In genomic region chr15:72201346-72202029, GRCh38 we compare ENCODE assay signal across 10 cellular contexts. TPM values are rescaled to one million over a fixed set of nuclear protein-coding genes. Genes with fewer than 3 reads are reported as not detected.
DNase-seq lines count a peak whose midpoint lies in the region; ATAC-seq and TF ChIP-seq lines count a peak whose summit lies in the region.
"Had no signal": no experiment of that assay in that cellular context is flagged by ENCODE, and none has a peak within 500 bp of the region (broad histone marks: within the 10 kb centered on the region; RNA-seq: fewer than 3 reads in every experiment).

No MANE protein-coding gene starts in this region.

- H3K36me3 Mint-ChIP-seq in activated CD8-positive, alpha-beta memory T cell treated with anti-CD3 and anti-CD28 coated beads, Interleukin-2, amount 10 ng/mL, durations not matched to agents 7 days and 5 days: peaks cover 78% of the 10 kb centered on the region
- H3K36me3 Mint-ChIP-seq in stimulated activated effector memory CD8-positive, alpha-beta T cell treated with anti-CD3 and anti-CD28 coated beads, Interleukin-12 subunit alpha, Interleukin-12 subunit beta, amount 100 ng/mL, for 72 hours: peaks cover 100% of the 10 kb centered on the region

- H3K4me3 ChIP-seq in Panc1 (ENCODE audit: low read depth in 2 of 2, low read length in 2 of 2) (no peak overlapping the region), esophagus squamous epithelium (no peak overlapping the region), sigmoid colon (no peak overlapping the region)

- no peak for TF ChIP-seq EP300 in sigmoid colon (IDR thresholded peaks at IDR 0.05)

- CTCF ChIA-PET in activated CD8-positive, alpha-beta memory T cell treated with anti-CD3 and anti-CD28 coated beads, Interleukin-2, amount 10 ng/mL, durations not matched to agents 7 days and 5 days (lab: Charles Lee): interaction anchor here (0.6 to 4.4 kb wide), 7 partner anchors 15 to 242 kb away, joined by 3 to 37 read pairs (median 3); no protein-coding TSS in a partner anchor
- CTCF ChIA-PET in Panc1 (lab: Charles Lee): interaction anchor here (1.0 kb wide), 2 partner anchors 9 to 25 kb away, joined by 3 to 4 read pairs; no protein-coding TSS in a partner anchor

- TF ChIP-seq POLR2A in esophagus squamous epithelium (IDR thresholded peaks at IDR 0.05) (no peak), sigmoid colon (IDR thresholded peaks at IDR 0.05) (no peak)

- peak overlapping the region; percentile 42; the same call in 1 of the 2 replicates for H3K27ac ChIP-seq in Panc1 (ENCODE audit: low read length)
- H3K27ac ChIP-seq in esophagus squamous epithelium: peak overlapping the region; percentile 3 to 79 (median 66)
- H3K27ac ChIP-seq in sigmoid colon: no peak overlapping the region

- no peaks in the 10 kb centered on the region for H3K9me3 Mint-ChIP-seq in activated CD8-positive, alpha-beta memory T cell treated with anti-CD3 and anti-CD28 coated beads, Interleukin-2, amount 10 ng/mL, durations not matched to agents 7 days and 5 days (ENCODE audit: low read depth)
- no peaks in the 10 kb centered on the region for H3K9me3 Mint-ChIP-seq in stimulated activated effector memory CD8-positive, alpha-beta T cell treated with anti-CD3 and anti-CD28 coated beads, Interleukin-12 subunit alpha, Interleukin-12 subunit beta, amount 100 ng/mL, for 72 hours

- TF ChIP-seq CTCF in Panc1 (IDR thresholded peaks at IDR 0.05): no peak
- TF ChIP-seq CTCF in esophagus squamous epithelium (IDR thresholded peaks at IDR 0.05): no peak
- TF ChIP-seq CTCF in sigmoid colon (IDR thresholded peaks at IDR 0.05): no peak

- intact Hi-C loops in Panc1 (cut with micrococcal nuclease; ENCODE audit: unreplicated experiment) (no loop called here), esophagus squamous epithelium (cut with DNase I) (no loop called here), sigmoid colon (cut with DNase I) (loop anchor here (2.0 kb wide), 1 partner anchor 29 kb away; the partner anchor contains the start of gene PKM)

- no peaks in the 10 kb centered on the region for H3K27me3 ChIP-seq in Panc1 (ENCODE audit: control insufficient read depth, insufficient read depth, low read length)
- H3K27me3 ChIP-seq in esophagus squamous epithelium: peaks cover 0 to 10% (median 0%) of the 10 kb centered on the region in 4 donors
- H3K27me3 ChIP-seq in sigmoid colon: peaks cover 0 to 18% (median 7%) of the 10 kb centered on the region in 3 donors

- peak; percentile 41 for DNase-seq in activated CD8-positive, alpha-beta memory T cell treated with anti-CD3 and anti-CD28 coated beads, Interleukin-2, amount 50 U/mL, for 48 hours
- DNase-seq in activated CD8-positive, alpha-beta memory T cell treated with anti-CD3 and anti-CD28 coated beads, Interleukin-2, amount 10 ng/mL, durations not matched to agents 7 days and 5 days: no peak
- DNase-seq in Panc1 (ENCODE audit: low read depth, low spot score) (no peak), esophagus squamous epithelium (lab: John Stamatoyannopoulos, UW) (no peak), sigmoid colon (no peak)
- DNase-seq in stimulated activated effector memory CD8-positive, alpha-beta T cell treated with anti-CD3 and anti-CD28 coated beads, Interleukin-12 subunit alpha, Interleukin-12 subunit beta, amount 100 ng/mL, for 72 hours (ENCODE audit: low spot score in 2 of 2): no peak
- DNase-seq: DMS153, T1000 had no signal

- H3K9me3 ChIP-seq in Panc1 (ENCODE audit: control insufficient read depth, insufficient read depth, low read depth, low read length) (no peaks in the 10 kb centered on the region), esophagus squamous epithelium (no peaks in the 10 kb centered on the region), sigmoid colon (no peaks in the 10 kb centered on the region)

- WGBS in esophagus squamous epithelium, 2 donors: 80% methylated on average over 2 of the region's 3 CpGs; no CpG with 5 or more reads in 1 of the 2 donors
- WGBS in sigmoid colon, 2 donors: 66 to 81% methylated on average over 3 of the region's 3 CpGs

- BruUV-seq in Panc1 (replicated peaks; lab: Mats Ljungman, UMichigan): no TSS peak

- H3K4me1 Mint-ChIP-seq in activated CD8-positive, alpha-beta memory T cell treated with anti-CD3 and anti-CD28 coated beads, Interleukin-2, amount 10 ng/mL, durations not matched to agents 7 days and 5 days: peaks cover 14% of the 10 kb centered on the region
- peaks cover 50% of the 10 kb centered on the region for H3K4me1 Mint-ChIP-seq in stimulated activated effector memory CD8-positive, alpha-beta T cell treated with anti-CD3 and anti-CD28 coated beads, Interleukin-12 subunit alpha, Interleukin-12 subunit beta, amount 100 ng/mL, for 72 hours

- peaks cover 12% of the 10 kb centered on the region for H3K27me3 Mint-ChIP-seq in activated CD8-positive, alpha-beta memory T cell treated with anti-CD3 and anti-CD28 coated beads, Interleukin-2, amount 10 ng/mL, durations not matched to agents 7 days and 5 days

- in situ Hi-C loops in Panc1 (cut with HindIII; ENCODE audit: low pct_unique_long_range_greater_than_20kb, low sequenced_read_pairs): no loop called here

- H3K4me3 Mint-ChIP-seq in activated CD8-positive, alpha-beta memory T cell treated with anti-CD3 and anti-CD28 coated beads, Interleukin-2, amount 10 ng/mL, durations not matched to agents 7 days and 5 days: no peak overlapping the region
- H3K4me3 Mint-ChIP-seq in stimulated activated effector memory CD8-positive, alpha-beta T cell treated with anti-CD3 and anti-CD28 coated beads, Interleukin-12 subunit alpha, Interleukin-12 subunit beta, amount 100 ng/mL, for 72 hours: no peak overlapping the region

- peaks cover 31% of the 10 kb centered on the region for H3K4me1 ChIP-seq in Panc1 (ENCODE audit: control insufficient read depth, insufficient read depth, low read length)
- peaks cover 19 to 93% (median 36%) of the 10 kb centered on the region in 3 donors for H3K4me1 ChIP-seq in esophagus squamous epithelium
- H3K4me1 ChIP-seq in sigmoid colon: peaks cover 0 to 25% (median 24%) of the 10 kb centered on the region in 4 donors

- ATAC-seq in activated CD8-positive, alpha-beta memory T cell treated with anti-CD3 and anti-CD28 coated beads, Interleukin-2, amount 10 ng/mL, durations not matched to agents 7 days and 5 days: no peak
- ATAC-seq in Panc1 (no peak), HG02981 (IDR thresholded peaks at IDR 0.05; ENCODE audit: unreplicated experiment) (no peak), HG02571 (IDR thresholded peaks at IDR 0.05; ENCODE audit: unreplicated experiment) (no peak)
- ATAC-seq in stimulated activated effector memory CD8-positive, alpha-beta T cell treated with anti-CD3 and anti-CD28 coated beads, Interleukin-12 subunit alpha, Interleukin-12 subunit beta, amount 100 ng/mL, for 72 hours: no peak

- POLR2A ChIA-PET in Panc1 (lab: Charles Lee): interaction anchor here (1.2 kb wide), 1 partner anchor 26 kb away, joined by 9 read pairs; no protein-coding TSS in a partner anchor

- H3K27ac Mint-ChIP-seq in activated CD8-positive, alpha-beta memory T cell treated with anti-CD3 and anti-CD28 coated beads, Interleukin-2, amount 10 ng/mL, durations not matched to agents 7 days and 5 days: no peak overlapping the region
- peak overlapping the region; percentile 95 for H3K27ac Mint-ChIP-seq in stimulated activated effector memory CD8-positive, alpha-beta T cell treated with anti-CD3 and anti-CD28 coated beads, Interleukin-12 subunit alpha, Interleukin-12 subunit beta, amount 100 ng/mL, for 72 hours

- H3K36me3 ChIP-seq in Panc1 (ENCODE audit: control insufficient read depth, insufficient read depth, low read length) (peaks cover 52% of the 10 kb centered on the region), esophagus squamous epithelium (peaks cover 51 to 82% (median 62%) of the 10 kb centered on the region in 3 donors), sigmoid colon (peaks cover 30 to 75% (median 57%) of the 10 kb centered on the region in 4 donors)

RNA-seq across cellular contexts. Expression of gene GRAMD2A, which starts 3.9 kb away (rescaled TPM):
- total RNA-seq in activated CD8-positive, alpha-beta memory T cell treated with anti-CD3 and anti-CD28 coated beads, Interleukin-2, amount 10 ng/mL, durations not matched to agents 7 days and 5 days: not detected
- total RNA-seq in Panc1 (2021; ENCODE audit: unreplicated experiment): 1.3 TPM
- polyA plus RNA-seq in Panc1 (2012; ENCODE audit: insufficient read length): 2.5 TPM
- total RNA-seq in esophagus squamous epithelium: 1 to 10 TPM; 1.2 to 8.0 (median 3.7) TPM
- total RNA-seq in sigmoid colon: 1 to 10 TPM in 1 of 4 donors, under 1 TPM in 3; 0.16 to 2.6 (median 0.50) TPM
- 1 to 10 TPM in 2 of 3 donors, not detected in 1; 2.5 to 4.3 TPM for polyA plus RNA-seq in sigmoid colon

RNA-seq across cellular contexts. Expression of gene PKM, which starts 29.5 kb away (rescaled TPM):
- 1,000 to 10,000 TPM; 1,010 to 1,764 TPM for total RNA-seq in activated CD8-positive, alpha-beta memory T cell treated with anti-CD3 and anti-CD28 coated beads, Interleukin-2, amount 10 ng/mL, durations not matched to agents 7 days and 5 days
- total RNA-seq in Panc1 (2021; ENCODE audit: unreplicated experiment) (1,590 TPM), esophagus squamous epithelium (1,000 to 10,000 TPM in 2 of 4 donors, 100 to 1,000 TPM in 2; 504 to 1,134 (median 964) TPM), sigmoid colon (100 to 1,000 TPM; 135 to 213 (median 200) TPM)
- 1,992 TPM for polyA plus RNA-seq in Panc1 (2012; ENCODE audit: insufficient read length)
- polyA plus RNA-seq in sigmoid colon: 100 to 1,000 TPM; 174 to 582 (median 254) TPM

Comparison
In these comparisons a context has a peak if more than half of its experiments do, and no peak if none do; other contexts are left out.
1. H3K27ac ChIP-seq: peak in Panc1 (single experiment) and esophagus squamous epithelium (4 of 4); none in sigmoid colon (0 of 4).